Comparison of ENCODE assay signal across 19 cellular contexts in the genomic region with DNA sequence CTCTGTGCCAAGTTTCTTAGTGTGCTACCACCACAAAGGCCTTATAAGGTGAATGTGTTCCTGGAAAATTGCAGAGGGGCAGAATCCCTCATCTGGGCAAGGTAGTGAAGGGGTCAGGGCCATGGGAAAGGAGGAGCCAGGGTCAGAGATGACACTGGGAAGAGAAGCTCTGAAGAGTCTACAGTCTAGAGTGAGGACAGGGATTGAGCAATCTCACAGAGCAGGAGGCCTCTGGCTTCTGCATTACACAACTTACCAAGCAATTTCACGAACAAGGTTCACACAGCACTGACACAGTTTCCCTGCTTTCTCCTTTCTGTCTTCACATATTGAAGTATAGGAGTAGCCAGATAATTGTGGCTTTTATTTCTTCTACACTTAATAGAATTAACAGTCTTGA. TPM values are rescaled to one million over a fixed set of nuclear protein-coding genes. Genes with fewer than 3 reads are reported as not detected.
A peak's percentile ranks its signal among the peaks of the same experiment; 100 is the strongest.
DNase-seq lines count a peak whose midpoint lies in the region; ATAC-seq, FAIRE-seq and TF ChIP-seq lines count a peak whose summit lies in the region.
"Had no signal": no experiment of that assay in that cellular context is flagged by ENCODE, and none has a peak within 500 bp of the region (broad histone marks: within the 10 kb centered on the region; RNA-seq: fewer than 3 reads in every experiment).

No MANE protein-coding gene starts in this region.

- H3K4me1 ChIP-seq in K562 (replicated peaks in 1 of 2; ENCODE audit: control insufficient read depth in 2 of 2, insufficient read depth in 2 of 2, low read length in 2 of 2) (no peaks in the 10 kb centered on the region), HepG2 (ENCODE audit: insufficient read depth, low read length) (peaks cover 22% of the 10 kb centered on the region)
- H3K4me1 ChIP-seq: HAP-1, SJCRH30 had no signal

- no peaks in the 10 kb centered on the region for H3K9me1 ChIP-seq in K562 (ENCODE audit: control insufficient read depth, insufficient read depth, low read length)

- whole genome bisulfite sequencing in K562 (ENCODE audit: insufficient coverage, low coverage, missing lambda C conversion rate): 0% methylated on average over 1 of the region's 1 CpG
- WGBS in HepG2 (ENCODE audit: low lambda C conversion rate): 0% methylated on average over 1 of the region's 1 CpG

- H4K20me1 ChIP-seq in K562 (replicated peaks; ENCODE audit: control insufficient read depth, insufficient read depth, low read length) (no peaks in the 10 kb centered on the region; the same call in 1 of the 2 replicates), HepG2 (ENCODE audit: insufficient read depth, low read length) (no peaks in the 10 kb centered on the region)

- TF ChIP-seq RAD21 in Ishikawa (IDR thresholded peaks at IDR 0.05; ENCODE audit: low read depth) (no peak), K562 (CRISPR knock-in tag; conservative IDR thresholded peaks at IDR 0.05 in 1 of 2, IDR thresholded peaks at IDR 0.05 in 1 of 2) (no peak), HepG2 (CRISPR knock-in tag; IDR thresholded peaks at IDR 0.05) (no peak)

- ATAC-seq in K562: no peak
- peak; percentile 94 for ATAC-seq in HepG2
- no peak for ATAC-seq in GM21367 (IDR thresholded peaks at IDR 0.05; ENCODE audit: unreplicated experiment)

- FAIRE-seq in K562 (lab: Jason Lieb, UNC): no peak
- FAIRE-seq in HepG2 (lab: Jason Lieb, UNC): peak; percentile 96
- FAIRE-seq: urothelium cell line had no signal

- TF ChIP-seq EP300 in Ishikawa (IDR thresholded peaks at IDR 0.05; ENCODE audit: borderline replicate concordance) (no peak), K562 (IDR thresholded peaks at IDR 0.05; ENCODE audit: low read length) (no peak), HepG2 (IDR thresholded peaks at IDR 0.05; ENCODE audit: low read depth in 2 of 2, low read length in 2 of 2) (peak in 1 of 2 experiments; percentile 43; a peak in 2 of 4 replicates), HepG2 (CRISPR knock-in tag; IDR thresholded peaks at IDR 0.05; ENCODE audit: borderline replicate concordance) (no peak)

- H3K36me3 ChIP-seq in K562 (ENCODE audit: control insufficient read depth, insufficient read depth, low read length) (no peaks in the 10 kb centered on the region), HepG2 (replicated peaks in 1 of 2; ENCODE audit: control insufficient read depth in 1 of 2, insufficient read depth in 2 of 2, low read length in 2 of 2) (no peaks in the 10 kb centered on the region)
- H3K36me3 ChIP-seq: HAP-1, SJCRH30 had no signal

- no peak overlapping the region for H3K4me3 Mint-ChIP-seq in osteocyte (ENCODE audit: unreplicated experiment)
- H3K4me3 Mint-ChIP-seq: activated naive CD8-positive, alpha-beta T cell; activated T-cell treated with anti-CD3 and anti-CD28 coated beads, Interleukin-2, amount 50 U/mL, for 24 hours had no signal

- TF ChIP-seq POLR2A in K562 (conservative IDR thresholded peaks at IDR 0.05) (no peak), HepG2 (IDR thresholded peaks at IDR 0.05; ENCODE audit: insufficient read depth in 1 of 2, low read depth in 2 of 2, low read length in 2 of 2) (no peak)

- in situ Hi-C loops in K562 (cut with MboI): no loop called here
- in situ Hi-C loops in HepG2 (cut with HindIII; ENCODE audit: extremely low pct_ligation_motif_present, low pct_unique_long_range_greater_than_20kb): no loop called here

- H3K9me3 ChIP-seq in K562 (replicated peaks; ENCODE audit: control insufficient read depth, insufficient read depth, low read depth, low read length) (no peaks in the 10 kb centered on the region), HepG2 (ENCODE audit: low read length) (no peaks in the 10 kb centered on the region)
- H3K9me3 ChIP-seq: HAP-1, SJCRH30 had no signal

- H2AFZ ChIP-seq in K562 (ENCODE audit: low read depth, low read length): no peak overlapping the region
- no peak overlapping the region for H2AFZ ChIP-seq in HepG2 (ENCODE audit: low read length)

- DNase-seq in AG08396 (ENCODE audit: low spot score) (peak; percentile 16), K562 (ENCODE audit: extremely low read depth in 1 of 4, low spot score in 3 of 4) (no peak), HepG2 (ENCODE audit: low spot score) (peak; percentile 66), GM10248 (ENCODE audit: extremely low spot score) (no peak), osteocyte (ENCODE audit: extremely low spot score, unreplicated experiment) (no peak)
- no peak for DNase-seq in activated CD4-positive, CD25-positive, alpha-beta regulatory T cell (lab: John Stamatoyannopoulos, UW)
- DNase-seq: activated T-cell treated with anti-CD3 and anti-CD28 coated beads, Interleukin-2, amount 50 U/mL, for 24 hours; central memory CD4-positive, alpha-beta T cell; effector CD8-positive, alpha-beta T cell; midbrain; NCI-H226; occipital lobe; SJCRH30; stimulated activated naive CD4-positive, alpha-beta T cell had no signal

- TF ChIP-seq CTCF in K562 (IDR thresholded peaks at IDR 0.05 in 2 of 3, conservative IDR thresholded peaks at IDR 0.05 in 1 of 3; ENCODE audit: insufficient read depth in 2 of 3, low read depth in 1 of 3, low read length in 3 of 3): no peak
- no peak for TF ChIP-seq CTCF in HepG2 (CRISPR knock-in tag; IDR thresholded peaks at IDR 0.05)
- no peak for TF ChIP-seq CTCF in GM10248 (IDR thresholded peaks at IDR 0.05; ENCODE audit: control extremely low read depth, extremely low read depth, low read depth, missing control alignments)
- no peak for TF ChIP-seq CTCF in osteocyte (IDR thresholded peaks at IDR 0.05)

- H3K27me3 ChIP-seq in K562 (ENCODE audit: control insufficient read depth in 2 of 2, insufficient read depth in 2 of 2, low read length in 2 of 2) (no peaks in the 10 kb centered on the region), HepG2 (ENCODE audit: control insufficient read depth in 1 of 2, insufficient read depth in 2 of 2, low read length in 2 of 2) (no peaks in the 10 kb centered on the region)
- H3K27me3 ChIP-seq: SJCRH30 had no signal

- no peaks in the 10 kb centered on the region for H3K36me3 Mint-ChIP-seq in osteocyte (ENCODE audit: unreplicated experiment)
- H3K36me3 Mint-ChIP-seq: activated naive CD8-positive, alpha-beta T cell had no signal

- H3K4me1 Mint-ChIP-seq in osteocyte (ENCODE audit: unreplicated experiment): no peaks in the 10 kb centered on the region

- H3K27ac ChIP-seq in K562 (ENCODE audit: extremely low read depth, low read depth, low read length) (no peak overlapping the region), HepG2 (ENCODE audit: extremely low read length, insufficient read depth, low read length) (peak overlapping the region; percentile 23)
- H3K27ac ChIP-seq: SJCRH30 had no signal

- intact Hi-C loops in K562 (cut with micrococcal nuclease) (loop anchor here (10.0 kb wide), 1 partner anchor 404 kb away; no protein-coding TSS in a partner anchor), HepG2 (cut with micrococcal nuclease; ENCODE audit: unreplicated experiment) (no loop called here)

- CTCF ChIA-PET in K562 (lab: Yijun Ruan, JAX; ENCODE audit: low intra/inter-chr PET ratio) (no interaction called here), HepG2 (lab: Yijun Ruan, JAX; ENCODE audit: low intra/inter-chr PET ratio, low total read pairs) (no interaction called here), GM10248 (lab: Yijun Ruan, JAX) (interaction anchor here (1.0 to 1.7 kb wide), 3 partner anchors 19 to 264 kb away, joined by 3 to 5 read pairs (median 5); no protein-coding TSS in a partner anchor)

- H3K27me3 Mint-ChIP-seq in osteocyte (ENCODE audit: unreplicated experiment): peaks cover 9% of the 10 kb centered on the region
- H3K27me3 Mint-ChIP-seq: activated naive CD8-positive, alpha-beta T cell; activated T-cell treated with anti-CD3 and anti-CD28 coated beads, Interleukin-2, amount 50 U/mL, for 24 hours had no signal

- BruUV-seq in K562 (replicated peaks; lab: Mats Ljungman, UMichigan): no TSS peak
- no TSS peak for BruUV-seq in HepG2 (replicated peaks; lab: Mats Ljungman, UMichigan)

- H3K9me3 Mint-ChIP-seq in osteocyte (ENCODE audit: unreplicated experiment): no peaks in the 10 kb centered on the region
- H3K9me3 Mint-ChIP-seq: activated T-cell treated with anti-CD3 and anti-CD28 coated beads, Interleukin-2, amount 50 U/mL, for 24 hours had no signal

- H3K79me2 ChIP-seq in K562 (ENCODE audit: control insufficient read depth, insufficient read depth, low read length): no peaks in the 10 kb centered on the region
- no peaks in the 10 kb centered on the region for H3K79me2 ChIP-seq in HepG2 (ENCODE audit: insufficient read depth, low read length)

- no peak overlapping the region for H3K4me3 ChIP-seq in K562
- H3K4me3 ChIP-seq in HepG2 (replicated peaks in 1 of 3; ENCODE audit: insufficient read depth in 1 of 3, low read depth in 2 of 3, low read length in 3 of 3): no peak overlapping the region; a peak in 1 of 6 replicates
- H3K4me3 ChIP-seq: HAP-1, SJCRH30 had no signal

- POLR2A ChIA-PET in K562 (lab: Yijun Ruan, JAX) (no interaction called here), HepG2 (lab: Yijun Ruan, JAX) (no interaction called here), GM10248 (lab: Yijun Ruan, JAX) (no interaction called here)

- H3K27ac Mint-ChIP-seq in osteocyte (ENCODE audit: unreplicated experiment): no peak overlapping the region
- H3K27ac Mint-ChIP-seq: activated naive CD8-positive, alpha-beta T cell; activated T-cell treated with anti-CD3 and anti-CD28 coated beads, Interleukin-2, amount 50 U/mL, for 24 hours had no signal

- H3K4me2 ChIP-seq in K562 (ENCODE audit: insufficient read depth, low read length): no peak overlapping the region
- H3K4me2 ChIP-seq in HepG2 (ENCODE audit: low read depth, low read length): peak overlapping the region; percentile 37; the same call in 1 of the 2 replicates

- H3K9ac ChIP-seq in K562 (ENCODE audit: insufficient read depth in 1 of 2, low read depth in 2 of 2, low read length in 2 of 2): no peak overlapping the region
- no peak overlapping the region for H3K9ac ChIP-seq in HepG2 (ENCODE audit: insufficient read depth, low read depth, low read length)

RNA-seq across cellular contexts. Expression of gene IDNK, which starts 24.5 kb away (rescaled TPM):
- total RNA-seq in K562 (2011; cell fraction: chromatin; rRNA removed; ENCODE audit: low replicate concordance): 0.53 and 0.86 TPM in 2 replicates
- 0.66 and 0.83 TPM in 2 replicates for total RNA-seq in K562 (2011; cell fraction: nucleolus; rRNA removed)
- 1.3 TPM in 2 replicates for total RNA-seq in K562 (2011; cell fraction: nucleoplasm; rRNA removed)
- total RNA-seq in K562 (2014; rRNA removed): 0.41 and 0.57 TPM in 2 replicates
- total RNA-seq in K562 (2014; rRNA removed; fragmentation: Illumina TruSeq; extraction: Trizol): 0.19 and 0.69 TPM in 2 replicates
- total RNA-seq in K562 (2015; rRNA removed; fragmentation: Illumina TruSeq; extraction: Trizol): 0.43 and 0.57 TPM in 2 replicates
- 0.55 and 0.63 TPM in 2 replicates for total RNA-seq in K562 (2021)
- 0.49 and 1.1 TPM in 2 replicates for polyA plus RNA-seq in K562 (2011; rRNA removed)
- polyA plus RNA-seq in K562 (2011; cell fraction: cytosol; rRNA removed): 0.12 and 0.34 TPM in 2 replicates
- 0.38 and 0.53 TPM in 2 replicates for polyA plus RNA-seq in K562 (2011; cell fraction: nucleus; rRNA removed)
- 0.92 and 1.7 TPM in 2 replicates for polyA plus RNA-seq in K562 (2012)
- polyA plus RNA-seq in K562 (2014; fragmentation: Illumina TruSeq; extraction: Trizol): 0.78 and 0.80 TPM in 2 replicates
- polyA plus RNA-seq in K562 (2014; fragmentation: Nextera tagmentation; extraction: Ambion mirVana): under 1 TPM; 0.50 to 0.62 TPM
- 0.46 and 0.50 TPM in 2 replicates for polyA plus RNA-seq in K562 (2014; rRNA removed)
- polyA minus RNA-seq in K562 (2011; rRNA and poly(A)+ RNA removed): 0.18 and 0.35 TPM in 2 replicates
- polyA minus RNA-seq in K562 (2011; cell fraction: cytosol; rRNA and poly(A)+ RNA removed): not detected in 2 replicates
- polyA minus RNA-seq in K562 (2011; cell fraction: nucleus; rRNA and poly(A)+ RNA removed): 0.78 and 0.81 TPM in 2 replicates
- 4.8 and 6.3 TPM in 2 replicates for total RNA-seq in HepG2 (2016; rRNA removed; fragmentation: Illumina TruSeq; extraction: Trizol)
- 9.3 and 10.6 TPM in 2 replicates for total RNA-seq in HepG2 (2016; cell fraction: cytosol; rRNA removed; fragmentation: Illumina TruSeq; extraction: Trizol; ENCODE audit: low read depth)
- total RNA-seq in HepG2 (2016; cell fraction: insoluble cytoplasmic fraction; rRNA removed; fragmentation: Illumina TruSeq; extraction: Trizol): 4.5 and 4.6 TPM in 2 replicates
- 9.1 and 12.0 TPM in 2 replicates for total RNA-seq in HepG2 (2016; cell fraction: membrane; rRNA removed; fragmentation: Illumina TruSeq; extraction: Trizol)
- total RNA-seq in HepG2 (2016; cell fraction: nucleus; rRNA removed; fragmentation: Illumina TruSeq; extraction: Trizol): 2.9 and 4.7 TPM in 2 replicates
- 2.7 and 3.1 TPM in 2 replicates for polyA plus RNA-seq in HepG2 (2011; rRNA removed)
- 2.1 and 2.8 TPM in 2 replicates for polyA plus RNA-seq in HepG2 (2011; cell fraction: cytosol; rRNA removed)
- polyA plus RNA-seq in HepG2 (2011; cell fraction: nucleus; rRNA removed): 2.7 and 3.4 TPM in 2 replicates
- polyA plus RNA-seq in HepG2 (2012): 2.6 and 6.6 TPM in 2 replicates
- polyA plus RNA-seq in HepG2 (2016; cell fraction: cytosol; fragmentation: Illumina TruSeq; extraction: Trizol; ENCODE audit: low read depth): 12.6 and 13.6 TPM in 2 replicates
- polyA plus RNA-seq in HepG2 (2016; cell fraction: insoluble cytoplasmic fraction; fragmentation: Illumina TruSeq; extraction: Trizol; ENCODE audit: low read depth): 3.8 and 4.8 TPM in 2 replicates
- polyA plus RNA-seq in HepG2 (2016; cell fraction: membrane; fragmentation: Illumina TruSeq; extraction: Trizol; ENCODE audit: low read depth): 8.6 and 10.0 TPM in 2 replicates
- polyA plus RNA-seq in HepG2 (2016; cell fraction: nucleus; fragmentation: Illumina TruSeq; extraction: Trizol; ENCODE audit: insufficient read depth, low read depth): 5.4 and 5.8 TPM in 2 replicates
- polyA minus RNA-seq in HepG2 (2011; rRNA and poly(A)+ RNA removed; ENCODE audit: low replicate concordance): 0.90 and 2.6 TPM in 2 replicates
- polyA minus RNA-seq in HepG2 (2011; cell fraction: cytosol; rRNA and poly(A)+ RNA removed): 0.79 and 2.3 TPM in 2 replicates
- polyA minus RNA-seq in HepG2 (2011; cell fraction: nucleus; rRNA and poly(A)+ RNA removed): 1.7 and 2.5 TPM in 2 replicates
- total RNA-seq in osteocyte: 4.3 and 5.7 TPM in 2 replicates

Comparison
In these comparisons a context has a peak if more than half of its experiments do, and no peak if none do; other contexts are left out.
1. DNase-seq: peak in AG08396 (single experiment) and HepG2 (single experiment); none in K562 (0 of 4), GM10248 (single experiment), activated CD4-positive, CD25-positive, alpha-beta regulatory T cell (0 of 4) and osteocyte (single experiment).